In genomic region chr4:93749351-93749761, GRCh38 we compare ENCODE assay signal across 1 cellular context.
TF ChIP-seq lines count a peak whose summit lies in the region.

No MANE protein-coding gene starts in this region.

TF ChIP-seq in GM23338, 12 proteins besides CTCF, POLR2A, EP300 and RAD21 (continued from another document):
- no peak for TF ChIP-seq ETS1 (IDR thresholded peaks at IDR 0.05)
- TF ChIP-seq NANOG (IDR thresholded peaks at IDR 0.05; ENCODE audit: borderline replicate concordance): no peak
- no peak for TF ChIP-seq ZNF114 (CRISPR knock-in tag; IDR thresholded peaks at IDR 0.05)
